20 cellular contexts compared by ENCODE assay signal in the genomic region with DNA sequence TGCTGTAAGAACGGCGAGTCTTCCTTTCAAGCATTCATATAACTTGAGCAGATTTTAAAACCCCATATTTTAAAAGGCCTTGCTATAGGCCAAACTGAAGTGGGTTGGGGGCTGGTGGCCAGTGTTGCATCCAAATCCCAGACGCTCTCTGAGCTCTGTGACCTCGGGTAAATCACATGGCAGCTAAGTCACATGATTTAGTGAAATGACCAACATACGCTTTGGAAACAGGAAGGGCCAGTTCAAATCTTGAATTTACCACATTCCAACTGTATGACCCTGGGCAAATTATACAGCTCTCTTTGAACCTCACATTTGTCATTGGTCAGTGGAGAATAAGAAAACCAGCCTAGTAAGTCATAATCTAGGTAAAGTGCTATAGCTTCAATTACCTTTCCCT.
"Had no signal": no experiment of that assay in that cellular context is flagged by ENCODE, and none has a peak within 500 bp of the region (broad histone marks: within the 10 kb centered on the region; RNA-seq: fewer than 3 reads in every experiment).

No MANE protein-coding gene starts in this region.

- H3K4me3 ChIP-seq: colonic mucosa, esophagus squamous epithelium, heart left ventricle, lung, pancreas, suprapubic skin, tibial artery had no signal

- H3K27ac ChIP-seq: colonic mucosa, esophagus squamous epithelium, heart left ventricle, pancreas, suprapubic skin, tibial artery had no signal

- H3K4me1 ChIP-seq: colonic mucosa, esophagus squamous epithelium, heart left ventricle, pancreas, suprapubic skin, tibial artery had no signal

- H3K27me3 ChIP-seq: colonic mucosa, esophagus squamous epithelium, heart left ventricle, pancreas, suprapubic skin had no signal

- ATAC-seq: heart left ventricle, left cardiac atrium, left ventricle myocardium superior, pancreas, right cardiac atrium had no signal

- H3K9me3 ChIP-seq: colonic mucosa, esophagus squamous epithelium, heart left ventricle, pancreas, suprapubic skin, tibial artery had no signal

- H3K36me3 ChIP-seq: colonic mucosa, esophagus squamous epithelium, heart left ventricle, pancreas, suprapubic skin, tibial artery had no signal

- DNase-seq: colonic mucosa; dermis blood vessel endothelial cell; esophagus squamous epithelium; foreskin fibroblast; heart left ventricle; hippocampal formation; immature natural killer cell; left cardiac atrium; left ventricle myocardium superior; mesenchymal stem cell; naive B cell; occipital lobe; pancreas; right cardiac atrium; small intestine; stimulated activated CD4-positive, alpha-beta T cell treated with anti-CD3 and anti-CD28 coated beads, Interleukin-12 subunit alpha, Interleukin-12 subunit beta, amount 100 ng/mL, for 4 hours; stimulated activated naive CD4-positive, alpha-beta T cell treated with Interleukin-2 at 50 U/mL for 16 hours; tibial artery had no signal
